24 cellular contexts compared by ENCODE assay signal in the genomic region with DNA sequence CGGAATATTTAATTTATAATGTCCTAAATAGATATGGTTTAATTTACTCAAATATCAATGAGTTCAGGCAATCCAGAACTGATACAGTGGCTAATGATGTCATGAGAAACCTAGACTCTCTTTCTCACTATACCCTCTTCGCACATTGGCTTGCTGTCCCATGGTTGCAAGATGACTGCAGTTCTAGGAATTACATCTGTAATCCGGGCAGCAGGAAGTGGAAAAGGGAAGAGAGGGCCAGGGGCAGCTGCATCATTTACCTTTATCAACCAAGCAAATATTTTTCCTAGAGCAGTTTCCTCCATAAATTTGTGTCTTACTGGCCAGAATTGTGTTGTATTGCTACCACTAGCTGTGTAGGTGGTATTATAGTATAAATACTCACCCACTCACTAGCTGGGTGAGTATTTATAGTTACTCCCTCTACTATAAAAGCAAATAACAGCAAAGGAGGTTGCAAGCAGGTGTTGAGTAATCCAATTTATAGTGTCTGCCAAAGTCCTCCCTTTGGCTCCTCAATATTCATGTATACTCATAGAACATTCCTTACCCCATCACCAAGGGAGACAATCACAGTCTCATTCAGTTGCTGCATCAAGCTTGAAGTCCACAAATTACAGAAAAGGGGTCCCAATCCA.
A peak's percentile ranks its signal among the peaks of the same experiment; 100 is the strongest.
DNase-seq lines count a peak whose midpoint lies in the region; ATAC-seq and TF ChIP-seq lines count a peak whose summit lies in the region.
"Had no signal": no experiment of that assay in that cellular context is flagged by ENCODE, and none has a peak within 500 bp of the region (broad histone marks: within the 10 kb centered on the region; RNA-seq: fewer than 3 reads in every experiment).

No MANE protein-coding gene starts in this region.

- no peak for TF ChIP-seq CTCF in cardiac fibroblast (IDR thresholded peaks at IDR 0.05; ENCODE audit: low read depth, low read length)
- no peak for TF ChIP-seq CTCF in mucosa of descending colon (IDR thresholded peaks at IDR 0.05)

- no peaks in the 10 kb centered on the region for H3K27me3 Mint-ChIP-seq in activated naive CD8-positive, alpha-beta T cell treated with anti-CD3 and anti-CD28 coated beads, Interleukin-2, amount 50 U/mL, for 24 hours
- H3K27me3 Mint-ChIP-seq: activated B cell treated with CpG ODN at 0.5 μM for 24 hours had no signal

- no peaks in the 10 kb centered on the region for H3K9me3 ChIP-seq in HUES6 (ENCODE audit: control insufficient read depth, insufficient read depth, low read depth, low read length)
- H3K9me3 ChIP-seq in mucosa of descending colon = no peaks in the 10 kb centered on the region
- H3K9me3 ChIP-seq: esophagus squamous epithelium had no signal

- no peaks in the 10 kb centered on the region for H3K36me3 Mint-ChIP-seq in activated naive CD8-positive, alpha-beta T cell treated with anti-CD3 and anti-CD28 coated beads, Interleukin-2, amount 50 U/mL, for 24 hours (ENCODE audit: low read depth)
- H3K36me3 Mint-ChIP-seq: memory B cell; natural killer cell treated with Interleukin-12 subunit alpha and Interleukin-12 subunit beta and Interleukin-15 and Interleukin-18, amount 100 ng/mL, for 72 hours had no signal

- H3K4me3 ChIP-seq in HUES6 (ENCODE audit: low read depth, low read length) = no peak overlapping the region
- H3K4me3 ChIP-seq in cardiac fibroblast (replicated peaks in 1 of 2; ENCODE audit: low read depth in 2 of 2, low read length in 2 of 2) = no peak overlapping the region
- no peak overlapping the region for H3K4me3 ChIP-seq in mucosa of descending colon
- H3K4me3 ChIP-seq: esophagus squamous epithelium, PC-9 had no signal

- peaks cover 11% of the 10 kb centered on the region for H3K4me1 ChIP-seq in HUES6 (ENCODE audit: control insufficient read depth, insufficient read depth, low read length)
- no peaks in the 10 kb centered on the region for H3K4me1 ChIP-seq in mucosa of descending colon (ENCODE audit: low read depth)
- H3K4me1 ChIP-seq: esophagus squamous epithelium had no signal

- H3K27ac ChIP-seq in HUES6 (ENCODE audit: low read depth, low read length) = 0 out of 2 replicates have a peak overlapping the region, but pooled peaks have one; percentile 70
- H3K27ac ChIP-seq: esophagus squamous epithelium, KMS-11, PC-9 had no signal

- no peak overlapping the region for H3K4me3 Mint-ChIP-seq in activated naive CD8-positive, alpha-beta T cell treated with anti-CD3 and anti-CD28 coated beads, Interleukin-2, amount 50 U/mL, for 24 hours
- H3K4me3 Mint-ChIP-seq: activated B cell treated with CpG ODN at 0.5 μM for 24 hours; memory B cell; natural killer cell treated with Interleukin-12 subunit alpha and Interleukin-12 subunit beta and Interleukin-15 and Interleukin-18, amount 100 ng/mL, for 72 hours; T-helper 2 cell treated with Interferon-gamma antibody and Interleukin-4, amounts not matched to agents 5 μg/mL and 100 μg/mL, for 36 hours had no signal

- H3K36me3 ChIP-seq in HUES6 (ENCODE audit: control insufficient read depth, insufficient read depth, low read length) (no peaks in the 10 kb centered on the region), mucosa of descending colon (ENCODE audit: low read depth) (no peaks in the 10 kb centered on the region)
- H3K36me3 ChIP-seq: esophagus squamous epithelium had no signal

- no peaks in the 10 kb centered on the region for H3K27me3 ChIP-seq in HUES6 (ENCODE audit: control insufficient read depth, insufficient read depth, low read length)
- H3K27me3 ChIP-seq: esophagus squamous epithelium had no signal

- DNase-seq in ELR (ENCODE audit: low read depth) = peak; percentile 64
- peak; percentile 31 to 76 for DNase-seq in cardiac fibroblast (ENCODE audit: low read depth in 2 of 2)
- DNase-seq in mucosa of descending colon = no peak
- DNase-seq in activated naive CD8-positive, alpha-beta T cell treated with anti-CD3 and anti-CD28 coated beads, Interleukin-2, amount 50 U/mL, for 24 hours = no peak
- DNase-seq in erythroblast (lab: John Stamatoyannopoulos, UW) = no peak
- no peak for DNase-seq in ecto neural progenitor cell (ENCODE audit: low spot score)
- DNase-seq: activated B cell treated with CpG ODN at 0.5 μM for 24 hours; AML-193; central memory CD4-positive, alpha-beta T cell; COR-L47; effector CD8-positive, alpha-beta T cell; esophagus squamous epithelium; NCI-H1436; NCI-H2171 treated with DMSO at 0.1 percent for 48 hours; NCI-H748 treated with DMSO at 0.1 percent for 48 hours; PC-9; small intestine; stimulated activated CD4-positive, alpha-beta T cell treated with anti-CD3 and anti-CD28 coated beads, Interleukin-4, amount 100 ng/mL, for 24 hours had no signal

- intact Hi-C loops in mucosa of descending colon (cut with DNase I, micrococcal nuclease) = no loop called here

- H3K9me3 Mint-ChIP-seq in activated naive CD8-positive, alpha-beta T cell treated with anti-CD3 and anti-CD28 coated beads, Interleukin-2, amount 50 U/mL, for 24 hours = peaks cover 3% of the 10 kb centered on the region
- H3K9me3 Mint-ChIP-seq: activated B cell treated with CpG ODN at 0.5 μM for 24 hours, memory B cell had no signal

- H3K9ac ChIP-seq in HUES6 (ENCODE audit: low read length) = no peak overlapping the region
- H3K9ac ChIP-seq: KMS-11 had no signal

- no peaks in the 10 kb centered on the region for H3K4me1 Mint-ChIP-seq in activated naive CD8-positive, alpha-beta T cell treated with anti-CD3 and anti-CD28 coated beads, Interleukin-2, amount 50 U/mL, for 24 hours
- H3K4me1 Mint-ChIP-seq: activated B cell treated with CpG ODN at 0.5 μM for 24 hours, memory B cell had no signal

- no peak for TF ChIP-seq POLR2A in erythroblast (IDR thresholded peaks at IDR 0.05; ENCODE audit: low read length)

- ATAC-seq in mucosa of descending colon (peak; percentile 73), HG02610 (IDR thresholded peaks at IDR 0.05; ENCODE audit: unreplicated experiment) (no peak)
- ATAC-seq in activated naive CD8-positive, alpha-beta T cell treated with anti-CD3 and anti-CD28 coated beads, Interleukin-2, amount 50 U/mL, for 24 hours = no peak
- ATAC-seq: natural killer cell treated with Interleukin-12 subunit alpha and Interleukin-12 subunit beta and Interleukin-15 and Interleukin-18, amount 100 ng/mL, for 72 hours had no signal

- H3K27ac Mint-ChIP-seq in activated naive CD8-positive, alpha-beta T cell treated with anti-CD3 and anti-CD28 coated beads, Interleukin-2, amount 50 U/mL, for 24 hours = no peak overlapping the region
- H3K27ac Mint-ChIP-seq: activated B cell treated with CpG ODN at 0.5 μM for 24 hours; memory B cell; natural killer cell treated with Interleukin-12 subunit alpha and Interleukin-12 subunit beta and Interleukin-15 and Interleukin-18, amount 100 ng/mL, for 72 hours; T-helper 2 cell treated with Interferon-gamma antibody and Interleukin-4, amounts not matched to agents 5 μg/mL and 100 μg/mL, for 36 hours had no signal

Comparison
In these comparisons a context has a peak if more than half of its experiments do, and no peak if none do; other contexts are left out.
1. DNase-seq: peak in ELR (single experiment) and cardiac fibroblast (2 of 2); none in mucosa of descending colon (0 of 3), activated naive CD8-positive, alpha-beta T cell treated with anti-CD3 and anti-CD28 coated beads, Interleukin-2, amount 50 U/mL, for 24 hours (single experiment), erythroblast (0 of 2) and ecto neural progenitor cell (single experiment).